ENCODE assay signal across 19 cellular contexts in the genomic region with DNA sequence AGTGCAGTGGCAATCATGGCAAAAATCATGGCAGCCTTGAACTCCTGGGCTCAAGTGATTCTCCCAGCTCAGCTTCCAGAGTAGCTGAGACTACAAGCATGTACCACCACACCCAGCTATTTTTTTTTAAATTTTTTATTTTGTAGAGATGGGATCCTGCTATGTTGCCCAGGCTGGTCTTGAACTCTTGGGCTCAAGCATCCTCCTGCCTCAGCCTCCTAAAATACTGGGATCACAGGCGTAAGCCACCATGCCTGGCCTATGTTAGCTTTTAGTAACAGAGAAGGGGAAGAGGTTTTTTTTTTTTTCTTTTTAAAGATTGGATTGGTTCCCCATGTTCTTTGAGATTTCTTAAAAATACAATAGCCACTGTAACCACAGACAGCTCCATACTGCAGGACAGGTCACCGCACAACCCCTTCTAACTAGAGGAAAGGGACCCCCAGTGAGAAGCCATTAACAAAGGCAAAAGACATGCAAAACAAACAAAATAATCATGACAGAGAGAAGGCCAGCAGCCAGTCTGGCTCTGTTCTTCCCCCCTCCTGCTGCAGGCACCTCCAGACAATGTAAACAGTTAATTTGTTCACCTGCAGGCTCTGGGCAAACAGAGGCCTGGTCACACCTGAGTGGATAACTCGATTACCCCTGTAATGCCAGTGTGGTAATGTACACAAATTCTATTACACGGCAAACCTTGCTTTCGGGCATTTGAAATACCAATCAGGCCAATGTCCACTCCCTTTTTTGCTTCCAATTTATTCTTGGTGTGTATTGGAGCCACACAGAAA. TPM values are rescaled to one million over a fixed set of nuclear protein-coding genes. Genes with fewer than 3 reads are reported as not detected.
DNase-seq lines count a peak whose midpoint lies in the region; ATAC-seq and TF ChIP-seq lines count a peak whose summit lies in the region.
"Had no signal": no experiment of that assay in that cellular context is flagged by ENCODE, and none has a peak within 500 bp of the region (broad histone marks: within the 10 kb centered on the region; RNA-seq: fewer than 3 reads in every experiment).

No MANE protein-coding gene starts in this region.

- H3K27me3 Mint-ChIP-seq in activated CD4-positive, alpha-beta T cell treated with anti-CD3 and anti-CD28 coated beads, Interleukin-2, amount 10 ng/mL, durations not matched to agents 7 days and 5 days: no peaks in the 10 kb centered on the region
- H3K27me3 Mint-ChIP-seq: activated T-cell treated with anti-CD3 and anti-CD28 coated beads, Interleukin-2, amount 50 U/mL, for 24 hours had no signal

- no peak overlapping the region for H3K4me3 Mint-ChIP-seq in activated CD4-positive, alpha-beta T cell treated with anti-CD3 and anti-CD28 coated beads, Interleukin-2, amount 10 ng/mL, durations not matched to agents 7 days and 5 days
- H3K4me3 Mint-ChIP-seq: activated T-cell treated with anti-CD3 and anti-CD28 coated beads, Interleukin-2, amount 50 U/mL, for 24 hours had no signal

- CTCF ChIA-PET in activated CD4-positive, alpha-beta T cell treated with anti-CD3 and anti-CD28 coated beads, Interleukin-2, amount 10 ng/mL, durations not matched to agents 7 days and 5 days (lab: Charles Lee): interaction anchor here (0.6 to 1.4 kb wide), 2 partner anchors 13 to 355 kb away, joined by 3 to 4 read pairs; no protein-coding TSS in a partner anchor

- peak overlapping the region; percentile 27; the same call in 1 of the 2 replicates for H3K9ac ChIP-seq in HUES64 (ENCODE audit: low read depth, low read length)

- H3K27me3 ChIP-seq in HUES64 (ENCODE audit: insufficient read depth, low read length): peaks cover 9% of the 10 kb centered on the region
- no peaks in the 10 kb centered on the region for H3K27me3 ChIP-seq in prostate gland (replicated peaks; ENCODE audit: insufficient read depth)
- H3K27me3 ChIP-seq: SJSA1 had no signal

- H3K36me3 Mint-ChIP-seq in activated CD4-positive, alpha-beta T cell treated with anti-CD3 and anti-CD28 coated beads, Interleukin-2, amount 10 ng/mL, durations not matched to agents 7 days and 5 days (ENCODE audit: low read depth): peaks cover 33% of the 10 kb centered on the region

- H3K27ac ChIP-seq in 22Rv1 (peak overlapping the region; percentile 96), HUES64 (ENCODE audit: low read depth, low read length) (peak overlapping the region; percentile 74), prostate gland (no peak overlapping the region)
- H3K27ac ChIP-seq: neutrophil, SJSA1 had no signal

- H3K4me3 ChIP-seq in HUES64 (ENCODE audit: low read length) (peak overlapping the region; percentile 15; the same call in 1 of the 2 replicates), prostate gland (no peak overlapping the region)
- H3K4me3 ChIP-seq: K562, SJSA1 had no signal

- ATAC-seq in HG02840 (IDR thresholded peaks at IDR 0.05; ENCODE audit: low FRiP score, unreplicated experiment): no peak
- ATAC-seq: activated CD4-positive, CD25-positive, alpha-beta regulatory T cell treated with anti-CD3 and anti-CD28 coated beads, Interleukin-2, amount 50 U/mL, for 24 hours; K562 had no signal

- H3K9me3 ChIP-seq in HUES64 (ENCODE audit: insufficient read depth, low read depth, low read length): no peaks in the 10 kb centered on the region
- no peaks in the 10 kb centered on the region for H3K9me3 ChIP-seq in prostate gland
- H3K9me3 ChIP-seq: neutrophil, SJSA1 had no signal

- TF ChIP-seq POLR2A in prostate gland (IDR thresholded peaks at IDR 0.05): no peak

- no peaks in the 10 kb centered on the region for H3K36me3 ChIP-seq in HUES64 (ENCODE audit: insufficient read depth, low read length)
- no peaks in the 10 kb centered on the region for H3K36me3 ChIP-seq in prostate gland
- H3K36me3 ChIP-seq: neutrophil, SJSA1 had no signal

- H3K4me1 ChIP-seq in HUES64 (ENCODE audit: insufficient read depth, low read length) (peaks cover 49% of the 10 kb centered on the region), prostate gland (replicated peaks) (peaks cover 3% of the 10 kb centered on the region)

- H3K9me3 Mint-ChIP-seq in activated CD4-positive, alpha-beta T cell treated with anti-CD3 and anti-CD28 coated beads, Interleukin-2, amount 10 ng/mL, durations not matched to agents 7 days and 5 days: no peaks in the 10 kb centered on the region
- H3K9me3 Mint-ChIP-seq: activated T-cell treated with anti-CD3 and anti-CD28 coated beads, Interleukin-2, amount 50 U/mL, for 24 hours had no signal

- intact Hi-C loops in prostate gland (cut with DNase I): no loop called here

- 5% methylated on average over 5 of the region's 5 CpGs for WGBS in HUES64
- WGBS in prostate gland: 60% methylated on average over 5 of the region's 5 CpGs

- H3K4me1 Mint-ChIP-seq in activated CD4-positive, alpha-beta T cell treated with anti-CD3 and anti-CD28 coated beads, Interleukin-2, amount 10 ng/mL, durations not matched to agents 7 days and 5 days: peaks cover 8% of the 10 kb centered on the region

- H3K27ac Mint-ChIP-seq in activated CD4-positive, alpha-beta T cell treated with anti-CD3 and anti-CD28 coated beads, Interleukin-2, amount 10 ng/mL, durations not matched to agents 7 days and 5 days: no peak overlapping the region
- H3K27ac Mint-ChIP-seq: activated T-cell treated with anti-CD3 and anti-CD28 coated beads, Interleukin-2, amount 50 U/mL, for 24 hours had no signal

- DNase-seq in NCI-H345 treated with DMSO at 0.1 percent for 48 hours (lab: John Stamatoyannopoulos, UW; ENCODE audit: unreplicated experiment) (peak; percentile 91), iPS-NIHi11 (ENCODE audit: low spot score) (peak; percentile 84), prostate gland (ENCODE audit: low spot score) (no peak), amniotic stem cell (lab: John Stamatoyannopoulos, UW) (no peak)
- DNase-seq in activated CD4-positive, alpha-beta T cell treated with anti-CD3 and anti-CD28 coated beads, Interleukin-2, amount 10 ng/mL, durations not matched to agents 7 days and 5 days: no peak
- DNase-seq: activated T-cell treated with anti-CD3 and anti-CD28 coated beads, Interleukin-2, amount 50 U/mL, for 24 hours; anterior cingulate cortex; DND-41; foreskin melanocyte; HCEC 1CT; NCI-H82; stimulated activated CD4-positive, alpha-beta T cell treated with anti-CD3 and anti-CD28 coated beads, Interleukin-15, amount 100 ng/mL, for 24 hours had no signal

- POLR2A ChIA-PET in activated CD4-positive, alpha-beta T cell treated with anti-CD3 and anti-CD28 coated beads, Interleukin-2, amount 10 ng/mL, durations not matched to agents 7 days and 5 days (lab: Charles Lee): no interaction called here

- TF ChIP-seq CTCF in 22Rv1 (IDR thresholded peaks at IDR 0.05) (no peak), prostate gland (IDR thresholded peaks at IDR 0.05) (no peak)

RNA-seq across cellular contexts. Expression of gene SNX11, which starts 52.8 kb away (rescaled TPM):
- 15.4 TPM for polyA plus RNA-seq in HUES64 (2013, experiment 1 of 2)
- polyA plus RNA-seq in HUES64 (2013, experiment 2 of 2): 16.5 TPM
- 10 to 100 TPM; 15.2 to 16.0 TPM for total RNA-seq in prostate gland
- 10 to 100 TPM; 21.2 to 22.4 TPM for total RNA-seq in activated CD4-positive, alpha-beta T cell treated with anti-CD3 and anti-CD28 coated beads, Interleukin-2, amount 10 ng/mL, durations not matched to agents 7 days and 5 days

RNA-seq across cellular contexts. Expression of gene CBX1, which starts 59.1 kb away (rescaled TPM):
- 153 TPM for polyA plus RNA-seq in HUES64 (2013, experiment 1 of 2)
- polyA plus RNA-seq in HUES64 (2013, experiment 2 of 2): 173 TPM
- 10 to 100 TPM; 35.0 to 43.7 TPM for total RNA-seq in prostate gland
- total RNA-seq in activated CD4-positive, alpha-beta T cell treated with anti-CD3 and anti-CD28 coated beads, Interleukin-2, amount 10 ng/mL, durations not matched to agents 7 days and 5 days: 10 to 100 TPM; 63.6 to 64.8 TPM

Comparison
In these comparisons a context has a peak if more than half of its experiments do, and no peak if none do; other contexts are left out.
1. H3K27ac ChIP-seq: peak in 22Rv1 (single experiment) and HUES64 (single experiment); none in prostate gland (0 of 2).
2. DNase-seq: peak in NCI-H345 treated with DMSO at 0.1 percent for 48 hours (single experiment) and iPS-NIHi11 (single experiment); none in prostate gland (single experiment), activated CD4-positive, alpha-beta T cell treated with anti-CD3 and anti-CD28 coated beads, Interleukin-2, amount 10 ng/mL, durations not matched to agents 7 days and 5 days (single experiment) and amniotic stem cell (single experiment).